6 cellular contexts compared by ENCODE assay signal in genomic region chrX:47644557-47645091, GRCh38. TPM values are rescaled to one million over a fixed set of nuclear protein-coding genes. Genes with fewer than 3 reads are reported as not detected.
DNase-seq lines count a peak whose midpoint lies in the region; ATAC-seq and TF ChIP-seq lines count a peak whose summit lies in the region.

No MANE protein-coding gene starts in this region.

- ATAC-seq in T-helper 17 cell (peak; percentile 76), left colon (peak; percentile 68), GM21825 (IDR thresholded peaks at IDR 0.05; ENCODE audit: unreplicated experiment) (no peak)

- TF ChIP-seq POLR2A in Peyer's patch (IDR thresholded peaks at IDR 0.05): no peak

- H3K27ac ChIP-seq in Peyer's patch: no peak overlapping the region

- 0 out of 3 replicates have a peak, but pooled peaks have one; percentile 9 for TF ChIP-seq CTCF in GM12872 (IDR thresholded peaks at IDR 0.05; ENCODE audit: insufficient read depth, low read depth, low read length)
- peak in 2 of 6 experiments; percentile 21 to 24 for TF ChIP-seq CTCF in Peyer's patch (IDR thresholded peaks at IDR 0.05)

- no peak for DNase-seq in T-helper 17 cell
- DNase-seq in left colon: no peak
- no peak for DNase-seq in Peyer's patch
- no peak for DNase-seq in stimulated activated CD4-positive, alpha-beta T cell treated with anti-CD3 and anti-CD28 coated beads, Interleukin-2, amount 100 ng/mL, for 24 hours

- H3K4me3 ChIP-seq in Peyer's patch: no peak overlapping the region

- H3K36me3 Mint-ChIP-seq in T-helper 17 cell (ENCODE audit: low read depth): peaks cover 4% of the 10 kb centered on the region

- H3K4me3 Mint-ChIP-seq in T-helper 17 cell: no peak overlapping the region

- H3K9me3 ChIP-seq in T-helper 17 cell (ENCODE audit: control insufficient read depth, low read length, poor library complexity, severe bottlenecking) (no peaks in the 10 kb centered on the region), Peyer's patch (no peaks in the 10 kb centered on the region)

- no peaks in the 10 kb centered on the region for H3K27me3 ChIP-seq in Peyer's patch

- H3K36me3 ChIP-seq in Peyer's patch: peaks cover 0 to 19% (median 0%) of the 10 kb centered on the region in 3 donors

- peak overlapping the region; percentile 73 for H3K27ac Mint-ChIP-seq in T-helper 17 cell

- H3K27me3 Mint-ChIP-seq in T-helper 17 cell: no peaks in the 10 kb centered on the region

- intact Hi-C loops in left colon (cut with DNase I, micrococcal nuclease): no loop called here

- H3K4me1 ChIP-seq in Peyer's patch: peaks cover 0 to 9% (median 0%) of the 10 kb centered on the region in 4 donors

- peaks cover 27% of the 10 kb centered on the region for H3K4me1 Mint-ChIP-seq in T-helper 17 cell

RNA-seq across cellular contexts. Expression of gene ELK1, which starts 5.7 kb away (rescaled TPM):
- total RNA-seq in T-helper 17 cell (10 to 100 TPM; 33.0 to 33.2 TPM), left colon (10 to 100 TPM; 23.7 to 26.9 TPM), Peyer's patch (10 to 100 TPM; 14.9 to 18.2 (median 16.1) TPM)

RNA-seq across cellular contexts. Expression of gene UXT, which starts 14.4 kb away (rescaled TPM):
- total RNA-seq in T-helper 17 cell (100 to 1,000 TPM; 164 to 185 TPM), left colon (100 to 1,000 TPM; 109 to 111 TPM), Peyer's patch (100 to 1,000 TPM in 1 of 4 donors, 10 to 100 TPM in 3; 40.5 to 148 (median 77.5) TPM)

RNA-seq across cellular contexts. Expression of gene CFP, which starts 14.9 kb away (rescaled TPM):
- total RNA-seq in T-helper 17 cell (10 to 100 TPM; 17.7 to 25.3 TPM), left colon (1 to 10 TPM; 1.2 to 3.5 TPM), Peyer's patch (1 to 10 TPM; 1.1 to 7.4 (median 4.4) TPM)

RNA-seq across cellular contexts. Expression of gene SYN1, which starts 25.0 kb away (rescaled TPM):
- total RNA-seq in T-helper 17 cell: 1 to 10 TPM in 1 of 2 donors, under 1 TPM in 1; 0.52 to 1.1 TPM
- total RNA-seq in left colon: under 1 TPM; 0.50 to 0.73 TPM
- under 1 TPM in 1 of 4 donors, not detected in 3; 0.67 TPM for total RNA-seq in Peyer's patch
